22 cellular contexts compared by ENCODE assay signal in genomic region chr19:55231391-55232283, GRCh38. TPM values are rescaled to one million over a fixed set of nuclear protein-coding genes. Genes with fewer than 3 reads are reported as not detected.
"Had no signal": no experiment of that assay in that cellular context is flagged by ENCODE, and none has a peak within 500 bp of the region (broad histone marks: within the 10 kb centered on the region; RNA-seq: fewer than 3 reads in every experiment).

No MANE protein-coding gene starts in this region.

- H3K9ac ChIP-seq: parathyroid adenoma had no signal

- H3K27ac ChIP-seq: body of pancreas, foreskin keratinocyte, parathyroid adenoma, stomach, suprapubic skin, transverse colon had no signal

- H3K27me3 ChIP-seq: body of pancreas, cardiac muscle cell, foreskin keratinocyte, stomach, suprapubic skin, transverse colon had no signal

- H3K4me3 ChIP-seq: body of pancreas, cardiac muscle cell, lung, stomach, suprapubic skin, transverse colon had no signal

- H2AFZ ChIP-seq: parathyroid adenoma had no signal

- FAIRE-seq: kidney, small intestine, urothelium cell line had no signal

- H3K9me3 ChIP-seq: body of pancreas, stomach, suprapubic skin, transverse colon had no signal

- H3K4me1 ChIP-seq: body of pancreas, foreskin keratinocyte, parathyroid adenoma, suprapubic skin had no signal

- DNase-seq: activated CD4-positive, alpha-beta memory T cell treated with anti-CD3 and anti-CD28 coated beads for 36 hours; activated CD4-positive, alpha-beta T cell treated with anti-CD3 and anti-CD28 coated beads for 48 hours; activated gamma-delta T cell; activated naive CD4-positive, alpha-beta T cell treated with anti-CD3 and anti-CD28 coated beads, Interleukin-2, amount 50 U/mL, for 16 hours; activated naive CD8-positive, alpha-beta T cell treated with anti-CD3 and anti-CD28 coated beads, Interleukin-2, amount 50 U/mL, for 24 hours; body of pancreas; dermis blood vessel endothelial cell; effector memory CD4-positive, alpha-beta T cell; foreskin keratinocyte; kidney; naive thymus-derived CD8-positive, alpha-beta T cell; small intestine; stimulated activated CD4-positive, alpha-beta T cell treated with anti-CD3 and anti-CD28 coated beads, Interleukin-15, amount 100 ng/mL, for 24 hours; stomach; SW 1271; T-helper 2 cell; transverse colon had no signal

RNA-seq across cellular contexts. Expression of gene PTPRH, which starts 22.3 kb away (rescaled TPM):
- polyA plus RNA-seq: naive thymus-derived CD8-positive, alpha-beta T cell had no signal

RNA-seq across cellular contexts. Expression of gene SYT5, which starts 51.5 kb away (rescaled TPM):
- polyA plus RNA-seq: cardiac muscle cell had no signal
